In genomic region chr6:111738156-111738555, GRCh38 we compare ENCODE assay signal across 19 cellular contexts.
DNase-seq lines count a peak whose midpoint lies in the region; ATAC-seq and TF ChIP-seq lines count a peak whose summit lies in the region.
"Had no signal": no experiment of that assay in that cellular context is flagged by ENCODE, and none has a peak within 500 bp of the region (broad histone marks: within the 10 kb centered on the region; RNA-seq: fewer than 3 reads in every experiment).

No MANE protein-coding gene starts in this region.

- POLR2A ChIA-PET in activated CD8-positive, alpha-beta T cell treated with anti-CD3 and anti-CD28 coated beads for 36 hours (lab: Charles Lee), result interaction anchor here (1.0 to 3.2 kb wide), 3 partner anchors 10 to 26 kb away, joined by 3 to 11 read pairs (median 3); no protein-coding TSS in a partner anchor

- no peaks in the 10 kb centered on the region for H3K27me3 ChIP-seq in mesendoderm (ENCODE audit: insufficient read depth, low read length, poor library complexity)
- H3K27me3 ChIP-seq: dorsolateral prefrontal cortex, testis, uterus had no signal

- no peak overlapping the region for H3K4me3 ChIP-seq in mesendoderm (ENCODE audit: low read length)
- H3K4me3 ChIP-seq: dorsolateral prefrontal cortex, GM23248, testis, uterus had no signal

- H3K4ac ChIP-seq in mesendoderm (ENCODE audit: low read depth, low read length), result no peak overlapping the region

- peak overlapping the region; percentile 35 for H3K4me3 Mint-ChIP-seq in stimulated activated naive CD8-positive, alpha-beta T cell treated with anti-CD3 and anti-CD28 coated beads, Interleukin-15, Interleukin-2, amounts not matched to agents 100 ng/mL and 50 ng/mL, for 24 hours
- no peak overlapping the region for H3K4me3 Mint-ChIP-seq in stimulated activated naive CD8-positive, alpha-beta T cell treated with anti-CD3 and anti-CD28 coated beads, Interleukin-15, amount 100 ng/mL, for 72 hours
- H3K4me3 Mint-ChIP-seq in activated CD8-positive, alpha-beta T cell treated with anti-CD3 and anti-CD28 coated beads for 36 hours, result no peak overlapping the region
- H3K4me3 Mint-ChIP-seq: activated naive CD8-positive, alpha-beta T cell treated with anti-CD3 and anti-CD28 coated beads, Interleukin-2, amount 10 ng/mL, durations not matched to agents 7 days and 5 days; stimulated activated memory B cell treated with anti-CD40 and anti-IgM and Interleukin-4, amounts not matched to agents 10 μg/mL and 1 μg/mL and 100 μg/mL, for 72 hours had no signal

- no peak overlapping the region for H4K5ac ChIP-seq in mesendoderm (ENCODE audit: low read length)

- H3K4me2 ChIP-seq in mesendoderm (ENCODE audit: low read length), result no peak overlapping the region

- H2BK5ac ChIP-seq in mesendoderm (ENCODE audit: low read length), result no peak overlapping the region

- no peaks in the 10 kb centered on the region for H3K27me3 Mint-ChIP-seq in stimulated activated naive CD8-positive, alpha-beta T cell treated with anti-CD3 and anti-CD28 coated beads, Interleukin-15, Interleukin-2, amounts not matched to agents 100 ng/mL and 50 ng/mL, for 24 hours
- H3K27me3 Mint-ChIP-seq in stimulated activated naive CD8-positive, alpha-beta T cell treated with anti-CD3 and anti-CD28 coated beads, Interleukin-15, amount 100 ng/mL, for 72 hours, result no peaks in the 10 kb centered on the region
- no peaks in the 10 kb centered on the region for H3K27me3 Mint-ChIP-seq in activated CD8-positive, alpha-beta T cell treated with anti-CD3 and anti-CD28 coated beads for 36 hours
- H3K27me3 Mint-ChIP-seq: activated naive CD8-positive, alpha-beta T cell treated with anti-CD3 and anti-CD28 coated beads, Interleukin-2, amount 10 ng/mL, durations not matched to agents 7 days and 5 days; stimulated activated memory B cell treated with anti-CD40 and anti-IgM and Interleukin-4, amounts not matched to agents 10 μg/mL and 1 μg/mL and 100 μg/mL, for 72 hours had no signal

- H3K56ac ChIP-seq in mesendoderm (ENCODE audit: low read length), result no peak overlapping the region

- H2AK5ac ChIP-seq in mesendoderm (ENCODE audit: low read length), result no peak overlapping the region

- DNase-seq in stimulated activated naive CD8-positive, alpha-beta T cell treated with anti-CD3 and anti-CD28 coated beads, Interleukin-15, amount 100 ng/mL, for 72 hours, result no peak
- DNase-seq in activated CD8-positive, alpha-beta T cell treated with anti-CD3 and anti-CD28 coated beads for 36 hours, result no peak
- peak; percentile 55 for DNase-seq in mesendoderm
- DNase-seq in retina, result no peak
- no peak for DNase-seq in NCI-H1436 treated with DMSO at 0.1 percent for 48 hours (lab: John Stamatoyannopoulos, UW)
- DNase-seq: activated naive CD8-positive, alpha-beta T cell treated with anti-CD3 and anti-CD28 coated beads, Interleukin-2, amount 10 ng/mL, durations not matched to agents 7 days and 5 days; cerebellar nuclear complex; dorsolateral prefrontal cortex; GM23248; NCI-H1417; NCI-H82; small intestine; T-helper 2 cell; testis; uterus had no signal

- peaks cover 98% of the 10 kb centered on the region for H3K36me3 Mint-ChIP-seq in stimulated activated naive CD8-positive, alpha-beta T cell treated with anti-CD3 and anti-CD28 coated beads, Interleukin-15, Interleukin-2, amounts not matched to agents 100 ng/mL and 50 ng/mL, for 24 hours (ENCODE audit: low read depth)
- H3K36me3 Mint-ChIP-seq in activated CD8-positive, alpha-beta T cell treated with anti-CD3 and anti-CD28 coated beads for 36 hours (ENCODE audit: low read depth), result peaks cover 93% of the 10 kb centered on the region

- H4K8ac ChIP-seq in mesendoderm (ENCODE audit: low read depth, low read length), result no peak overlapping the region

- H3K23ac ChIP-seq in mesendoderm (ENCODE audit: low read length), result no peak overlapping the region

- H3K27ac ChIP-seq in mesendoderm (ENCODE audit: low read depth, low read length), result no peak overlapping the region
- H3K27ac ChIP-seq: RWPE1, testis, uterus had no signal

- no peaks in the 10 kb centered on the region for H3K79me1 ChIP-seq in mesendoderm (ENCODE audit: low read length)

- H3K27ac Mint-ChIP-seq in stimulated activated naive CD8-positive, alpha-beta T cell treated with anti-CD3 and anti-CD28 coated beads, Interleukin-15, Interleukin-2, amounts not matched to agents 100 ng/mL and 50 ng/mL, for 24 hours, result peak overlapping the region; percentile 89
- H3K27ac Mint-ChIP-seq in stimulated activated naive CD8-positive, alpha-beta T cell treated with anti-CD3 and anti-CD28 coated beads, Interleukin-15, amount 100 ng/mL, for 72 hours, result peak overlapping the region in 1 of 2 donors; percentile 61
- peak overlapping the region; percentile 69 for H3K27ac Mint-ChIP-seq in activated CD8-positive, alpha-beta T cell treated with anti-CD3 and anti-CD28 coated beads for 36 hours

- H3K4me1 ChIP-seq in mesendoderm (ENCODE audit: control insufficient read depth, low read depth, low read length), result no peaks in the 10 kb centered on the region
- H3K4me1 ChIP-seq: testis had no signal

- ATAC-seq in stimulated activated naive CD8-positive, alpha-beta T cell treated with anti-CD3 and anti-CD28 coated beads, Interleukin-15, amount 100 ng/mL, for 72 hours, result no peak
- no peak for ATAC-seq in activated CD8-positive, alpha-beta T cell treated with anti-CD3 and anti-CD28 coated beads for 36 hours
- no peak for ATAC-seq in HG03039 (IDR thresholded peaks at IDR 0.05; ENCODE audit: unreplicated experiment)

- no peaks in the 10 kb centered on the region for H3K36me3 ChIP-seq in mesendoderm (ENCODE audit: control insufficient read depth, insufficient read depth, low read length)
- H3K36me3 ChIP-seq: uterus had no signal

- CTCF ChIA-PET in activated CD8-positive, alpha-beta T cell treated with anti-CD3 and anti-CD28 coated beads for 36 hours (lab: Charles Lee), result interaction anchor here (0.8 to 5.9 kb wide), 6 partner anchors 9 to 290 kb away, joined by 3 to 30 read pairs (median 4); no protein-coding TSS in a partner anchor

- no peak overlapping the region for H3K18ac ChIP-seq in mesendoderm (ENCODE audit: low read length)

- no peak overlapping the region for H3K9ac ChIP-seq in mesendoderm (ENCODE audit: low read length)
- H3K9ac ChIP-seq: GM23248 had no signal

- no peaks in the 10 kb centered on the region for H3K79me2 ChIP-seq in mesendoderm (ENCODE audit: control insufficient read depth, insufficient read depth, low read length)

- H2BK15ac ChIP-seq in mesendoderm (replicated peaks; ENCODE audit: low read depth), result no peak overlapping the region

- intact Hi-C loops in activated CD8-positive, alpha-beta T cell treated with anti-CD3 and anti-CD28 coated beads for 36 hours (cut with micrococcal nuclease), result no loop called here

- H3K9me3 Mint-ChIP-seq in stimulated activated naive CD8-positive, alpha-beta T cell treated with anti-CD3 and anti-CD28 coated beads, Interleukin-15, Interleukin-2, amounts not matched to agents 100 ng/mL and 50 ng/mL, for 24 hours, result no peaks in the 10 kb centered on the region
- H3K9me3 Mint-ChIP-seq in stimulated activated naive CD8-positive, alpha-beta T cell treated with anti-CD3 and anti-CD28 coated beads, Interleukin-15, amount 100 ng/mL, for 72 hours, result peaks cover 8 to 18% of the 10 kb centered on the region in 2 donors
- peaks cover 5% of the 10 kb centered on the region for H3K9me3 Mint-ChIP-seq in activated CD8-positive, alpha-beta T cell treated with anti-CD3 and anti-CD28 coated beads for 36 hours
- H3K9me3 Mint-ChIP-seq: stimulated activated memory B cell treated with anti-CD40 and anti-IgM and Interleukin-4, amounts not matched to agents 10 μg/mL and 1 μg/mL and 100 μg/mL, for 72 hours had no signal

- H2BK120ac ChIP-seq in mesendoderm (ENCODE audit: low read depth, low read length), result no peak overlapping the region

- TF ChIP-seq CTCF in activated CD8-positive, alpha-beta T cell treated with anti-CD3 and anti-CD28 coated beads for 36 hours (IDR thresholded peaks at IDR 0.05), result no peak

- no CpG with 5 or more reads among the region's 3 CpGs for WGBS in mesendoderm (ENCODE audit: extremely low coverage, insufficient coverage, low lambda C conversion rate)

- peaks cover 98% of the 10 kb centered on the region for H3K4me1 Mint-ChIP-seq in stimulated activated naive CD8-positive, alpha-beta T cell treated with anti-CD3 and anti-CD28 coated beads, Interleukin-15, Interleukin-2, amounts not matched to agents 100 ng/mL and 50 ng/mL, for 24 hours (ENCODE audit: low read depth)
- peaks cover 100% of the 10 kb centered on the region for H3K4me1 Mint-ChIP-seq in stimulated activated naive CD8-positive, alpha-beta T cell treated with anti-CD3 and anti-CD28 coated beads, Interleukin-15, amount 100 ng/mL, for 72 hours
- H3K4me1 Mint-ChIP-seq in activated CD8-positive, alpha-beta T cell treated with anti-CD3 and anti-CD28 coated beads for 36 hours (ENCODE audit: low read depth), result peaks cover 90% of the 10 kb centered on the region
